ENCODE assay signal across 1 cellular context in the genomic region with DNA sequence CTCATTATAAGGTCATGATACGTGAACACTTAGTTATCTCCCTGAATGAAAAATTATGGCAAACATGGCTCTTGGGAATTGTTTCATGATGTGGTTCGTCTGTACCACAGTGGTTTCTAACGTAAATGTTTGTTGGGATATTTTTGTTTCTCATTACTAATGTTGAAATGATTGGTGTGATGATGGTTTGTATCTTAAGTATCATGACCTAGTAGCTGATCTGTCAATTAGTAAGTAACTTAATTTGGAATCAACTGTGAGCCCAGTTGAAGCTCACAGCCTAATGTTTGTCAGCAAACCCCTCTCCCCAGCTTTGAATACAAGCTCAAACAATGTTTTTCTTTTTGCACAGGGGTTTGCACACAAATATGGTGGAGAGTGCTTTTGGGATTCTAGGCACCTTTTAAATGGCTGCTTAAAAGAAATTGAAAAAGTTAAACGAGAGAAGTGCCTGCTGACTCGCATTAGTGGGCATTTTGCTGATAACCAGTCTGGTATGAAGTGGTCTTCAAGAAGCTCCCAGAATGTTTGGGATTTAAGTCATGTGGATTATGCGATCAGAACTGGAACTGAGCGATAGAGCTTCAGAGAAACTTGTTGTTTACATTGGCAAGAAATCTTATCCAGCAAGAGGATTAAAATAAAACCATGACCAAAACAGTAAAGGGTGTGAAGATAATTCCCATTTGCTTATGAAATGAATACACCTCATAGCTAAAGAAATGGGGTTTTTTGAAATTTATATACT.
TF ChIP-seq lines count a peak whose summit lies in the region.

No MANE protein-coding gene starts in this region.

TF ChIP-seq in IMR-90, 13 proteins besides CTCF, POLR2A, EP300 and RAD21 (continued from another document):
- TF ChIP-seq SMC3 (IDR thresholded peaks at IDR 0.05; ENCODE audit: low read depth, low read length) = no peak
- TF ChIP-seq CEBPB (IDR thresholded peaks at IDR 0.05; ENCODE audit: low read depth, low read length) = no peak
- TF ChIP-seq RCOR1 (IDR thresholded peaks at IDR 0.05; ENCODE audit: insufficient replicate concordance, low read length) = no peak
